9 cellular contexts compared by ENCODE assay signal in genomic region chr4:144611850-144612249, GRCh38. TPM values are rescaled to one million over a fixed set of nuclear protein-coding genes. Genes with fewer than 3 reads are reported as not detected.
DNase-seq lines count a peak whose midpoint lies in the region; ATAC-seq, FAIRE-seq and TF ChIP-seq lines count a peak whose summit lies in the region.
"Had no signal": no experiment of that assay in that cellular context is flagged by ENCODE, and none has a peak within 500 bp of the region (broad histone marks: within the 10 kb centered on the region; RNA-seq: fewer than 3 reads in every experiment).

No MANE protein-coding gene starts in this region.

- TF ChIP-seq CTCF in BE2C (IDR thresholded peaks at IDR 0.05; ENCODE audit: low read depth, low read length) (peak; percentile 44), NB4 (IDR thresholded peaks at IDR 0.05; ENCODE audit: low read depth, low read length) (peak; percentile 57), stomach (IDR thresholded peaks at IDR 0.05) (no peak)

- no peak for TF ChIP-seq EP300 in stomach (IDR thresholded peaks at IDR 0.05)

- H3K27ac ChIP-seq in stomach = no peak overlapping the region

- intact Hi-C loops in stomach (cut with DNase I; ENCODE audit: low total_unique reads) = no loop called here

- no peaks in the 10 kb centered on the region for H3K36me3 ChIP-seq in BE2C
- no peaks in the 10 kb centered on the region for H3K36me3 ChIP-seq in stomach

- peak; percentile 11 for DNase-seq in BE2C
- peak; percentile 17 for DNase-seq in GM19239 (ENCODE audit: insufficient read length, low spot score)
- peak; percentile 12 for DNase-seq in NB4 (ENCODE audit: low read depth)
- peak; percentile 6 for DNase-seq in hepatic stellate cell (ENCODE audit: low spot score)
- no peak for DNase-seq in stomach
- DNase-seq in T-helper 1 cell = no peak
- no peak for DNase-seq in NCI-H2227 treated with DMSO at 0.1 percent for 48 hours (lab: John Stamatoyannopoulos, UW)
- DNase-seq: activated CD4-positive, alpha-beta T cell treated with anti-CD3 and anti-CD28 coated beads, Interleukin-2, amount 50 U/mL, for 48 hours had no signal

- ATAC-seq in HG03097 (IDR thresholded peaks at IDR 0.05; ENCODE audit: low FRiP score, unreplicated experiment) = no peak

- no peak for TF ChIP-seq POLR2A in NB4 (IDR thresholded peaks at IDR 0.05; ENCODE audit: extremely low read depth, insufficient read length)
- no peak for TF ChIP-seq POLR2A in stomach (IDR thresholded peaks at IDR 0.05)

- H3K4me1 ChIP-seq in BE2C = no peaks in the 10 kb centered on the region
- H3K4me1 ChIP-seq in stomach = no peaks in the 10 kb centered on the region

- H3K9me3 ChIP-seq in BE2C (no peaks in the 10 kb centered on the region), stomach (no peaks in the 10 kb centered on the region)

- FAIRE-seq in GM19239 (lab: Jason Lieb, UNC) = no peak

- H3K4me3 ChIP-seq in BE2C (ENCODE audit: low read depth, low read length) (no peak overlapping the region), NB4 (ENCODE audit: low read depth, low read length) (no peak overlapping the region), stomach (no peak overlapping the region)

- no peaks in the 10 kb centered on the region for H3K27me3 ChIP-seq in BE2C
- H3K27me3 ChIP-seq in stomach = no peaks in the 10 kb centered on the region

RNA-seq across cellular contexts. Expression of gene HHIP, which starts 34.1 kb away (rescaled TPM):
- polyA plus RNA-seq in BE2C (2012; ENCODE audit: insufficient read depth, insufficient read length, low read depth) = 0.45 TPM
- total RNA-seq in stomach = 10 to 100 TPM in 2 of 5 donors, 1 to 10 TPM in 1, under 1 TPM in 1, not detected in 1; 0.29 to 33.0 (median 20.4) TPM
- 1 to 10 TPM in 2 of 3 donors, under 1 TPM in 1; 0.73 to 3.5 (median 3.2) TPM for polyA plus RNA-seq in stomach

Comparison
In these comparisons a context has a peak if more than half of its experiments do, and no peak if none do; other contexts are left out.
1. DNase-seq: peak in BE2C (single experiment), GM19239 (single experiment), NB4 (single experiment) and hepatic stellate cell (single experiment); none in stomach (single experiment), T-helper 1 cell (0 of 5) and NCI-H2227 treated with DMSO at 0.1 percent for 48 hours (single experiment).
2. CTCF ChIP-seq: peak in BE2C (single experiment) and NB4 (single experiment); none in stomach (0 of 7).